ENCODE assay signal across 8 cellular contexts in genomic region chr4:174217273-174218126, GRCh38.
DNase-seq lines count a peak whose midpoint lies in the region; ATAC-seq and TF ChIP-seq lines count a peak whose summit lies in the region.

No MANE protein-coding gene starts in this region.

- TF ChIP-seq CTCF in AG09319 (IDR thresholded peaks at IDR 0.05; ENCODE audit: low read depth, low read length) = no peak
- TF ChIP-seq CTCF in astrocyte of the spinal cord (IDR thresholded peaks at IDR 0.05; ENCODE audit: low read depth, low read length) = no peak
- TF ChIP-seq CTCF in transverse colon (IDR thresholded peaks at IDR 0.05) = no peak

- H3K4me1 ChIP-seq in transverse colon = peaks cover 3 to 37% (median 24%) of the 10 kb centered on the region in 4 donors

- intact Hi-C loops in transverse colon (cut with DNase I; ENCODE audit: low total_unique reads) = no loop called here

- H3K27ac ChIP-seq in transverse colon = peak overlapping the region in 3 of 4 donors; percentile 39 to 57 (median 39)

- no peak for TF ChIP-seq POLR2A in transverse colon (IDR thresholded peaks at IDR 0.05)

- H3K36me3 ChIP-seq in transverse colon = no peaks in the 10 kb centered on the region

- ATAC-seq in HG02759 (IDR thresholded peaks at IDR 0.05; ENCODE audit: unreplicated experiment) (peak; percentile 35), HG03442 (IDR thresholded peaks at IDR 0.05; ENCODE audit: unreplicated experiment) (no peak), GM21367 (IDR thresholded peaks at IDR 0.05; ENCODE audit: unreplicated experiment) (no peak)

- WGBS in transverse colon (ENCODE audit: low coverage in 1 of 2), 2 donors = 0 to 11% methylated on average over 2 to 41 of the region's 41 CpGs

- in situ Hi-C loops in astrocyte of the spinal cord (cut with HindIII; ENCODE audit: low sequenced_read_pairs) = no loop called here
- in situ Hi-C loops in transverse colon (cut with MboI; ENCODE audit: low pct_ligation_motif_present in 1 of 4, low pct_unique_long_range_greater_than_20kb in 1 of 4, low sequenced_read_pairs in 3 of 4) = loop anchor here in 1 of 4 donors (25.0 kb wide), 1 partner anchor 95 kb away; no protein-coding TSS in a partner anchor

- H3K27me3 ChIP-seq in transverse colon = peaks cover 95% of the 10 kb centered on the region

- no peak for TF ChIP-seq EP300 in transverse colon (IDR thresholded peaks at IDR 0.05; ENCODE audit: low read depth)

- H3K4me3 ChIP-seq in astrocyte of the spinal cord (ENCODE audit: low read depth, low read length) = peak overlapping the region; percentile 22
- H3K4me3 ChIP-seq in transverse colon = peak overlapping the region; percentile 14 to 35 (median 20)

- DNase-seq in AG09319 (ENCODE audit: extremely low read depth, low read depth) (peak; percentile 31), astrocyte of the spinal cord (ENCODE audit: low read depth, low spot score) (peak; percentile 83), islet precursor cell (peak; percentile 73), transverse colon (no peak), NCI-H2081 (lab: John Stamatoyannopoulos, UW) (no peak)

- no peaks in the 10 kb centered on the region for H3K9me3 ChIP-seq in transverse colon

Comparison
In these comparisons a context has a peak if more than half of its experiments do, and no peak if none do; other contexts are left out.
1. DNase-seq: peak in AG09319 (single experiment), astrocyte of the spinal cord (single experiment) and islet precursor cell (single experiment); none in transverse colon (single experiment) and NCI-H2081 (0 of 2).